8 cellular contexts compared by ENCODE assay signal in genomic region chr7:150368098-150368883, GRCh38. TPM values are rescaled to one million over a fixed set of nuclear protein-coding genes. Genes with fewer than 3 reads are reported as not detected.
DNase-seq lines count a peak whose midpoint lies in the region; ATAC-seq and TF ChIP-seq lines count a peak whose summit lies in the region.

TSS of gene REPIN1 (plus strand) at chr7:150368822. CDS start at chr7:150369712, 890 bp downstream.

- intact Hi-C loops in dorsolateral prefrontal cortex (cut with DNase I) (loop anchor here (2.0 to 5.0 kb wide), 3 partner anchors 17 to 39 kb away; a partner anchor contains a TSS), right lobe of liver (cut with DNase I) (no loop called here)

- peaks cover 0 to 16% (median 7%) of the 10 kb centered on the region in 4 donors for H3K36me3 ChIP-seq in right lobe of liver

- H3K27me3 ChIP-seq in dorsolateral prefrontal cortex (no peaks in the 10 kb centered on the region), right lobe of liver (no peaks in the 10 kb centered on the region)

- peak within 1 kb of the TSS; percentile 61 to 97 (median 89) for H3K4me3 ChIP-seq in dorsolateral prefrontal cortex
- H3K4me3 ChIP-seq in right lobe of liver: peak within 1 kb of the TSS; percentile 95 to 99 (median 97)

- 0% methylated on average over 12 of the region's 85 CpGs for WGBS in right lobe of liver (ENCODE audit: insufficient coverage, low coverage, low lambda C conversion rate, missing lambda C conversion rate)

- peak; percentile 33 for ATAC-seq in HG03378 (IDR thresholded peaks at IDR 0.05; ENCODE audit: unreplicated experiment)
- ATAC-seq in right lobe of liver: peak; percentile 66 to 81 (median 78)

- TF ChIP-seq POLR2A in GM19193 (IDR thresholded peaks at IDR 0.05; ENCODE audit: extremely low read depth, insufficient read depth, insufficient read length): peak; percentile 75
- peak; percentile 86 for TF ChIP-seq POLR2A in right lobe of liver (IDR thresholded peaks at IDR 0.05)

- H3K4me1 ChIP-seq in right lobe of liver: peaks cover 0 to 21% (median 11%) of the 10 kb centered on the region in 4 donors

- H3K9me3 ChIP-seq in right lobe of liver: no peaks in the 10 kb centered on the region

- H3K27ac ChIP-seq in dorsolateral prefrontal cortex: peak within 1 kb of the TSS; percentile 83 to 99 (median 97)
- H3K27ac ChIP-seq in right lobe of liver: peak within 1 kb of the TSS; percentile 85 to 98 (median 96)

- TF ChIP-seq CTCF in dorsolateral prefrontal cortex (IDR thresholded peaks at IDR 0.05 in 54 of 56, conservative IDR thresholded peaks at IDR 0.05 in 2 of 56; ENCODE audit: low read depth in 1 of 56, partially characterized antibody in 56 of 56): peak in 18 of 56 donors; percentile 3 to 42 (median 25)
- TF ChIP-seq CTCF in right lobe of liver (IDR thresholded peaks at IDR 0.05): no peak

- DNase-seq in AML-193 (lab: John Stamatoyannopoulos, UW) (peak; percentile 70 to 74), NCI-H748 (lab: John Stamatoyannopoulos, UW; ENCODE audit: unreplicated experiment) (peak; percentile 94), dorsolateral prefrontal cortex (peak; percentile 81 to 94 (median 86)), right lobe of liver (peak; percentile 93 to 96 (median 95))
- DNase-seq in activated CD4-positive, alpha-beta T cell treated with anti-CD3 and anti-CD28 coated beads, Interleukin-2, amount 50 U/mL, for 48 hours: peak; percentile 84 to 89
- DNase-seq in stimulated activated CD4-positive, alpha-beta T cell treated with anti-CD3 and anti-CD28 coated beads, Interleukin-4, amount 100 ng/mL, for 24 hours: peak; percentile 82

RNA-seq across cellular contexts. Expression of gene REPIN1, which starts in this region (rescaled TPM):
- total RNA-seq in dorsolateral prefrontal cortex (100 to 1,000 TPM in 95 of 120 experiments, 10 to 100 TPM in 25; 82.2 to 205 (median 110) TPM), right lobe of liver (100 to 1,000 TPM in 2 of 6 experiments, 10 to 100 TPM in 4; 56.2 to 133 (median 73.5) TPM)

Comparison
In these comparisons a context has a peak if more than half of its experiments do, and no peak if none do; other contexts are left out.
1. Peak in every context shown above with its lines: DNase-seq, ATAC-seq, H3K4me3 ChIP-seq and H3K27ac ChIP-seq.
2. intact Hi-C loops: an anchor here in dorsolateral prefrontal cortex (2.0 to 5.0 kb wide); none called in right lobe of liver.